8 cellular contexts compared by ENCODE assay signal in genomic region chr2:238286987-238287386, GRCh38. TPM values are rescaled to one million over a fixed set of nuclear protein-coding genes. Genes with fewer than 3 reads are reported as not detected.
DNase-seq lines count a peak whose midpoint lies in the region; ATAC-seq and TF ChIP-seq lines count a peak whose summit lies in the region.

No MANE protein-coding gene starts in this region.

- peak overlapping the region in 1 of 2 experiments; percentile 4 for H2BK12ac ChIP-seq in mesenchymal stem cell (ENCODE audit: low read length in 2 of 2)

- no peak for DNase-seq in SK-N-SH
- DNase-seq in anterior cingulate cortex (lab: John Stamatoyannopoulos, UW), result peak in 36 of 58 donors; percentile 11 to 62 (median 36)
- DNase-seq in mesenchymal stem cell, result no peak
- no peak for DNase-seq in NCI-H774 (lab: John Stamatoyannopoulos, UW)

- peak overlapping the region in 1 of 2 experiments; percentile 67; a peak in 1 of 4 replicates for H3K27ac ChIP-seq in SK-N-SH (ENCODE audit: low read depth in 2 of 2, low read length in 1 of 2)
- H3K27ac ChIP-seq in mesenchymal stem cell (ENCODE audit: low read length, poor library complexity, severe bottlenecking), result peak overlapping the region; percentile 83
- H3K27ac ChIP-seq in stomach smooth muscle (ENCODE audit: low read length), result peak overlapping the region; percentile 98

- ATAC-seq in SK-N-SH treated with all-trans-retinoic acid at 6 μM for 48 hours (no peak), GM21381 (IDR thresholded peaks at IDR 0.05; ENCODE audit: unreplicated experiment) (no peak), HG02938 (IDR thresholded peaks at IDR 0.05; ENCODE audit: unreplicated experiment) (no peak)

- no peak overlapping the region for H4K8ac ChIP-seq in mesenchymal stem cell (ENCODE audit: low read length)

- no peak overlapping the region for H3K4me3 ChIP-seq in SK-N-SH (ENCODE audit: low read depth in 2 of 2, low read length in 1 of 2)
- peak overlapping the region in 1 of 2 experiments; percentile 95 for H3K4me3 ChIP-seq in mesenchymal stem cell (ENCODE audit: insufficient read depth in 1 of 2, low read depth in 1 of 2, low read length in 2 of 2)
- peak overlapping the region; percentile 88 to 97 for H3K4me3 ChIP-seq in stomach smooth muscle (ENCODE audit: low read length in 2 of 2)

- H3K4ac ChIP-seq in mesenchymal stem cell (ENCODE audit: low read depth in 1 of 2, low read length in 2 of 2), result no peak overlapping the region

- H3K4me2 ChIP-seq in SK-N-SH (peak overlapping the region; percentile 95), mesenchymal stem cell (ENCODE audit: low read length, poor library complexity, severe bottlenecking) (peak overlapping the region; percentile 89)

- CTCF ChIA-PET in SK-N-SH (lab: Yijun Ruan, JAX), result interaction anchor here (1.0 to 5.7 kb wide), 5 partner anchors 8 to 31 kb away, joined by 3 to 28 read pairs (median 12); no protein-coding TSS in a partner anchor

- H3K27me3 ChIP-seq in SK-N-SH (ENCODE audit: insufficient read depth) (no peaks in the 10 kb centered on the region), mesenchymal stem cell (ENCODE audit: control insufficient read depth in 1 of 2, insufficient read depth in 1 of 2, low read length in 2 of 2) (peaks cover 0 to 4% of the 10 kb centered on the region in 2 experiments), stomach smooth muscle (ENCODE audit: control insufficient read depth in 1 of 2, insufficient read depth in 2 of 2, low read length in 2 of 2) (no peaks in the 10 kb centered on the region)

- H3K9ac ChIP-seq in SK-N-SH, result peak overlapping the region; percentile 89; the same call in 1 of the 2 replicates
- H3K9ac ChIP-seq in mesenchymal stem cell (ENCODE audit: low read length), result peak overlapping the region; percentile 99
- peak overlapping the region; percentile 95 to 99 for H3K9ac ChIP-seq in stomach smooth muscle (ENCODE audit: low read length in 2 of 2)

- TF ChIP-seq RAD21 in SK-N-SH (IDR thresholded peaks at IDR 0.05; ENCODE audit: low read length), result no peak

- H3K79me1 ChIP-seq in mesenchymal stem cell (replicated peaks; ENCODE audit: low read length, poor library complexity, severe bottlenecking), result peaks cover 28% of the 10 kb centered on the region

- H3K9me3 ChIP-seq in SK-N-SH (no peaks in the 10 kb centered on the region), mesenchymal stem cell (ENCODE audit: control insufficient read depth, low read length) (no peaks in the 10 kb centered on the region), stomach smooth muscle (ENCODE audit: control insufficient read depth in 2 of 2, low read length in 2 of 2) (no peaks in the 10 kb centered on the region)

- WGBS in SK-N-SH (ENCODE audit: low lambda C conversion rate), result 81% methylated on average over 6 of the region's 6 CpGs
- 79% methylated on average over 6 of the region's 6 CpGs for WGBS in mesenchymal stem cell

- no peaks in the 10 kb centered on the region for H3K36me3 ChIP-seq in SK-N-SH (replicated peaks in 1 of 2; ENCODE audit: control insufficient read depth in 1 of 2, insufficient read depth in 2 of 2, low read length in 1 of 2)
- H3K36me3 ChIP-seq in mesenchymal stem cell (ENCODE audit: control insufficient read depth in 1 of 2, insufficient read depth in 2 of 2, low read depth in 1 of 2, low read length in 2 of 2), result peaks cover 0 to 3% of the 10 kb centered on the region in 2 experiments
- no peaks in the 10 kb centered on the region for H3K36me3 ChIP-seq in stomach smooth muscle (ENCODE audit: control insufficient read depth in 2 of 2, insufficient read depth in 2 of 2, low read length in 2 of 2)

- peaks cover 20% of the 10 kb centered on the region; the same call in 1 of the 2 replicates for H3K79me2 ChIP-seq in SK-N-SH (ENCODE audit: insufficient read depth)

- no peak for TF ChIP-seq CTCF in SK-N-SH (IDR thresholded peaks at IDR 0.05)

- H2BK120ac ChIP-seq in mesenchymal stem cell (ENCODE audit: low read depth, low read length), result peak overlapping the region; percentile 35

- H3K14ac ChIP-seq in mesenchymal stem cell (ENCODE audit: low read length in 2 of 2), result no peak overlapping the region

- H3K4me1 ChIP-seq in SK-N-SH (ENCODE audit: control insufficient read depth in 1 of 2, insufficient read depth in 2 of 2, low read depth in 1 of 2, low read length in 1 of 2), result peaks cover 8 to 15% of the 10 kb centered on the region in 2 experiments; a peak in 3 of 4 replicates
- peaks cover 54% of the 10 kb centered on the region for H3K4me1 ChIP-seq in mesenchymal stem cell (ENCODE audit: control insufficient read depth, insufficient read depth, low read depth, low read length)
- peaks cover 61% of the 10 kb centered on the region for H3K4me1 ChIP-seq in stomach smooth muscle (ENCODE audit: control insufficient read depth, insufficient read depth, low read length)

- H2AK5ac ChIP-seq in mesenchymal stem cell (ENCODE audit: low read length, severe bottlenecking), result no peak overlapping the region

- POLR2A ChIA-PET in SK-N-SH (lab: Yijun Ruan, JAX), result no interaction called here

- H2BK5ac ChIP-seq in mesenchymal stem cell (ENCODE audit: low read depth, low read length, poor library complexity, severe bottlenecking), result no peak overlapping the region

- no peaks in the 10 kb centered on the region for H3K9me2 ChIP-seq in SK-N-SH

- no peak for TF ChIP-seq EP300 in SK-N-SH (IDR thresholded peaks at IDR 0.05; ENCODE audit: borderline replicate concordance in 1 of 2, low read depth in 1 of 2, low read length in 1 of 2)

- no peak overlapping the region for H3K23ac ChIP-seq in mesenchymal stem cell (ENCODE audit: low read length in 2 of 2)

- H2BK15ac ChIP-seq in mesenchymal stem cell (ENCODE audit: low read depth, poor library complexity, severe bottlenecking), result peak overlapping the region; percentile 90

- peaks cover 15% of the 10 kb centered on the region; the same call in 1 of the 2 replicates for H4K20me1 ChIP-seq in SK-N-SH (ENCODE audit: insufficient read depth)

- H4K91ac ChIP-seq in mesenchymal stem cell (ENCODE audit: low read length), result peak overlapping the region; percentile 64

- H2AFZ ChIP-seq in SK-N-SH (ENCODE audit: low read depth) (no peak overlapping the region), mesenchymal stem cell (ENCODE audit: low read depth, low read length) (no peak overlapping the region)

- no peak overlapping the region for H3K18ac ChIP-seq in mesenchymal stem cell (ENCODE audit: low read depth in 1 of 2, low read length in 2 of 2)

- H3F3A ChIP-seq in SK-N-SH (replicated peaks; ENCODE audit: insufficient read depth), result no peaks in the 10 kb centered on the region

TF ChIP-seq in SK-N-SH treated with all-trans-retinoic acid at 6 μM for 48 hours, 23 proteins besides CTCF, POLR2A, EP300 and RAD21 (continues in another document):
- TF ChIP-seq ARNTL (CRISPR knock-in tag; IDR thresholded peaks at IDR 0.05; ENCODE audit: borderline replicate concordance, low read depth) (no peak), CREB5 (CRISPR knock-in tag; IDR thresholded peaks at IDR 0.05; ENCODE audit: low read depth) (no peak), POU6F1 (CRISPR knock-in tag; IDR thresholded peaks at IDR 0.05; ENCODE audit: borderline replicate concordance, low read depth) (no peak)

RNA-seq across cellular contexts. Expression of gene PER2, which starts 1.4 kb away (rescaled TPM):
- polyA plus RNA-seq in SK-N-SH (2012; rRNA removed), result 0.82 and 0.96 TPM in 2 replicates
- 0.50 and 0.71 TPM in 2 replicates for polyA plus RNA-seq in SK-N-SH (2012; cell fraction: cytosol; rRNA removed)
- 2.5 and 2.6 TPM in 2 replicates for polyA plus RNA-seq in SK-N-SH (2012; cell fraction: nucleus; rRNA removed)
- 1.1 TPM for polyA plus RNA-seq in mesenchymal stem cell (2013, experiment 1 of 2)
- 1.1 TPM for polyA plus RNA-seq in mesenchymal stem cell (2013, experiment 2 of 2)

RNA-seq across cellular contexts. Expression of gene TRAF3IP1, which starts 33.3 kb away (rescaled TPM):
- polyA plus RNA-seq in SK-N-SH (2012; rRNA removed), result 9.7 and 15.0 TPM in 2 replicates
- polyA plus RNA-seq in SK-N-SH (2012; cell fraction: cytosol; rRNA removed), result 10.3 and 11.6 TPM in 2 replicates
- polyA plus RNA-seq in SK-N-SH (2012; cell fraction: nucleus; rRNA removed), result 11.8 and 14.0 TPM in 2 replicates
- polyA plus RNA-seq in mesenchymal stem cell (2013, experiment 1 of 2), result 15.5 TPM
- 15.2 TPM for polyA plus RNA-seq in mesenchymal stem cell (2013, experiment 2 of 2)

RNA-seq across cellular contexts. Expression of gene HES6, which starts 47.1 kb away (rescaled TPM):
- 3.6 and 4.4 TPM in 2 replicates for polyA plus RNA-seq in SK-N-SH (2012; rRNA removed)
- 2.3 and 3.6 TPM in 2 replicates for polyA plus RNA-seq in SK-N-SH (2012; cell fraction: cytosol; rRNA removed)
- 11.1 and 18.1 TPM in 2 replicates for polyA plus RNA-seq in SK-N-SH (2012; cell fraction: nucleus; rRNA removed)
- 3.5 TPM for polyA plus RNA-seq in mesenchymal stem cell (2013, experiment 1 of 2)
- polyA plus RNA-seq in mesenchymal stem cell (2013, experiment 2 of 2), result 2.9 TPM

Comparison
In these comparisons a context has a peak if more than half of its experiments do, and no peak if none do; other contexts are left out.
1. DNase-seq: peak in anterior cingulate cortex (36 of 58); none in SK-N-SH (single experiment), mesenchymal stem cell (single experiment) and NCI-H774 (single experiment).
2. H3K4me3 ChIP-seq: peak in stomach smooth muscle (2 of 2); none in SK-N-SH (0 of 2).
3. Peak in every context shown above with its lines, with median percentiles within 50 percentile points of each other: H3K9ac ChIP-seq.